Comparison of ENCODE assay signal across 1 cellular context in the genomic region with DNA sequence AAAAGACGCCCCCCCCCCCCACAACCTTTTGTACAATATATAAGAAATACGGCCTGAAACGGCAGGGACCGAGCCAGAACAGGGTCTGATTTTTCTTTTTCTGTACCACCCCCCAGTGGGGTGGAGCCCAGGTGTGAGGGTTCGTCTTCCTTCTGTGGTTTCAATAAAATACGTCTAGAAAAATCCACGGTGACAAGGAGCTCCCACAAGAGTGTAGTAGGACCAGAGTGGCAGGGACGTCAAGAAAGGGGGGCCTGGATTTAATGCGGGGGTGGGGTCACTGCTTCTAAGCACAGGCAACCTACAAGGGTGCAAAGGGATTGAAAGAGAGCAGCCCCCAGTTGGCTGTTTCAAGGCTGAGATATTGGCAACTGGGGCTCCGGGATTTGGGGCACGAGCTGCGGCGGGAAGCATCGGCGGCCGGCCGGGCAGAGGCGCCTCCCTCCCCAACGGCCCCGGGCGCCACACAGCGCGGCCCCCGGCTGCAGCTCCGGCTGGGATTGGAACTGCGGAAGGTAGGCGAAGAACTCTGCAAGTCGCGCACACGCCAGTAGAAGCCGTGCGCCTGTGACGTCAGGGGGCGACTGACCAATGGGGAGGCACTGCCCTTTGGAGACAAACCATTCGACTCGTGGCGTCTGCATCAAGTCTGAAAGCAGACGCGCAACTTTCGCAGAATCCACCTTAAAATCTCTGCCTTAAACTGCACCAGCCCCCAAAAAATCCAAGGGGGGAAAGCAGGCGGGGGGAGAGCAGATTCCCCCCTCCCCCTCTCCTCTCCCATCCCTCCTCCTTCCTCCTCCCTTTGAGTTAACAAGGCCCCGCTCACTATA.
TF ChIP-seq lines count a peak whose summit lies in the region.

A gene (plus strand): TSS at position 623 of the 833 bp plus-strand sequence. CDS start 425 bp downstream, outside the sequence.

TF ChIP-seq in HepG2, 621 proteins besides CTCF, POLR2A, EP300 and RAD21 (continued from another document and continues in another):
- TF ChIP-seq, protein P1, sequence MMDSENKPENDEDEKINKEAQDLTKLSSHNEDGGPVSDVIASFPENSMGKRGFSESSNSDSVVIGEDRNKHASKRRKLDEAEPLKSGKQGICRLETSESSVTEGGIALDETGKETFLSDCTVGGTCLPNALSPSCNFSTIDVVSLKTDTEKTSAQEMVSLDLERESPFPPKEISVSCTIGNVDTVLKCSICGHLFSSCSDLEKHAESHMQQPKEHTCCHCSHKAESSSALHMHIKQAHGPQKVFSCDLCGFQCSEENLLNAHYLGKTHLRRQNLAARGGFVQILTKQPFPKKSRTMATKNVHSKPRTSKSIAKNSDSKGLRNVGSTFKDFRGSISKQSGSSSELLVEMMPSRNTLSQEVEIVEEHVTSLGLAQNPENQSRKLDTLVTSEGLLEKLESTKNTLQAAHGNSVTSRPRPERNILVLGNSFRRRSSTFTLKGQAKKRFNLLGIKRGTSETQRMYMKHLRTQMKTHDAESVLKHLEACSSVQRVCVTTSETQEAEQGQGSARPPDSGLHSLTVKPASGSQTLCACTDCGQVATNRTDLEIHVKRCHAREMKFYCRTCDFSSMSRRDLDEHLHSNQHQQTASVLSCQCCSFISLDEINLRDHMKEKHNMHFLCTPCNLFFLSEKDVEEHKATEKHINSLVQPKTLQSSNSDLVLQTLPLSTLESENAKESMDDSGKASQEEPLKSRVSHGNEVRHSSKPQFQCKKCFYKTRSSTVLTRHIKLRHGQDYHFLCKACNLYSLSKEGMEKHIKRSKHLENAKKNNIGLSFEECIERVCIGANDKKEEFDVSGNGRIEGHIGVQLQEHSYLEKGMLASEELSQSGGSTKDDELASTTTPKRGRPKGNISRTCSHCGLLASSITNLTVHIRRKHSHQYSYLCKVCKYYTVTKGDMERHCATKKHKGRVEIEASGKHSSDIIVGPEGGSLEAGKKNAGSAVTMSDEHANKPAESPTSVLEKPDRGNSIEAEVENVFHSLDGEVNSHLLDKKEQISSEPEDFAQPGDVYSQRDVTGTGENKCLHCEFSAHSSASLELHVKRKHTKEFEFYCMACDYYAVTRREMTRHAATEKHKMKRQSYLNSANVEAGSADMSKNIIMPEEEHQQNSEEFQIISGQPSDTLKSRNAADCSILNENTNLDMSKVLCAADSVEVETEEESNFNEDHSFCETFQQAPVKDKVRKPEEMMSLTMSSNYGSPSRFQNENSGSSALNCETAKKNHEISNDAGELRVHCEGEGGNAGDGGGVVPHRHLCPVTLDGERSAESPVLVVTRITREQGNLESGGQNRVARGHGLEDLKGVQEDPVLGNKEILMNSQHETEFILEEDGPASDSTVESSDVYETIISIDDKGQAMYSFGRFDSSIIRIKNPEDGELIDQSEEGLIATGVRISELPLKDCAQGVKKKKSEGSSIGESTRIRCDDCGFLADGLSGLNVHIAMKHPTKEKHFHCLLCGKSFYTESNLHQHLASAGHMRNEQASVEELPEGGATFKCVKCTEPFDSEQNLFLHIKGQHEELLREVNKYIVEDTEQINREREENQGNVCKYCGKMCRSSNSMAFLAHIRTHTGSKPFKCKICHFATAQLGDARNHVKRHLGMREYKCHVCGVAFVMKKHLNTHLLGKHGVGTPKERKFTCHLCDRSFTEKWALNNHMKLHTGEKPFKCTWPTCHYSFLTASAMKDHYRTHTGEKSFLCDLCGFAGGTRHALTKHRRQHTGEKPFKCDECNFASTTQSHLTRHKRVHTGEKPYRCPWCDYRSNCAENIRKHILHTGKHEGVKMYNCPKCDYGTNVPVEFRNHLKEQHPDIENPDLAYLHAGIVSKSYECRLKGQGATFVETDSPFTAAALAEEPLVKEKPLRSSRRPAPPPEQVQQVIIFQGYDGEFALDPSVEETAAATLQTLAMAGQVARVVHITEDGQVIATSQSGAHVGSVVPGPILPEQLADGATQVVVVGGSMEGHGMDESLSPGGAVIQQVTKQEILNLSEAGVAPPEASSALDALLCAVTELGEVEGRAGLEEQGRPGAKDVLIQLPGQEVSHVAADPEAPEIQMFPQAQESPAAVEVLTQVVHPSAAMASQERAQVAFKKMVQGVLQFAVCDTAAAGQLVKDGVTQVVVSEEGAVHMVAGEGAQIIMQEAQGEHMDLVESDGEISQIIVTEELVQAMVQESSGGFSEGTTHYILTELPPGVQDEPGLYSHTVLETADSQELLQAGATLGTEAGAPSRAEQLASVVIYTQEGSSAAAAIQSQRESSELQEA (CRISPR knock-in tag; IDR thresholded peaks at IDR 0.05; ENCODE audit: not compliant biosample characterization), result no peak
- 0 out of 2 replicates have a peak, but pooled peaks have one; percentile 44 for TF ChIP-seq ZNF614 (CRISPR knock-in tag; IDR thresholded peaks at IDR 0.05; ENCODE audit: borderline replicate concordance)
- TF ChIP-seq, protein P2, sequence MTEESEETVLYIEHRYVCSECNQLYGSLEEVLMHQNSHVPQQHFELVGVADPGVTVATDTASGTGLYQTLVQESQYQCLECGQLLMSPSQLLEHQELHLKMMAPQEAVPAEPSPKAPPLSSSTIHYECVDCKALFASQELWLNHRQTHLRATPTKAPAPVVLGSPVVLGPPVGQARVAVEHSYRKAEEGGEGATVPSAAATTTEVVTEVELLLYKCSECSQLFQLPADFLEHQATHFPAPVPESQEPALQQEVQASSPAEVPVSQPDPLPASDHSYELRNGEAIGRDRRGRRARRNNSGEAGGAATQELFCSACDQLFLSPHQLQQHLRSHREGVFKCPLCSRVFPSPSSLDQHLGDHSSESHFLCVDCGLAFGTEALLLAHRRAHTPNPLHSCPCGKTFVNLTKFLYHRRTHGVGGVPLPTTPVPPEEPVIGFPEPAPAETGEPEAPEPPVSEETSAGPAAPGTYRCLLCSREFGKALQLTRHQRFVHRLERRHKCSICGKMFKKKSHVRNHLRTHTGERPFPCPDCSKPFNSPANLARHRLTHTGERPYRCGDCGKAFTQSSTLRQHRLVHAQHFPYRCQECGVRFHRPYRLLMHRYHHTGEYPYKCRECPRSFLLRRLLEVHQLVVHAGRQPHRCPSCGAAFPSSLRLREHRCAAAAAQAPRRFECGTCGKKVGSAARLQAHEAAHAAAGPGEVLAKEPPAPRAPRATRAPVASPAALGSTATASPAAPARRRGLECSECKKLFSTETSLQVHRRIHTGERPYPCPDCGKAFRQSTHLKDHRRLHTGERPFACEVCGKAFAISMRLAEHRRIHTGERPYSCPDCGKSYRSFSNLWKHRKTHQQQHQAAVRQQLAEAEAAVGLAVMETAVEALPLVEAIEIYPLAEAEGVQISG (CRISPR knock-in tag; IDR thresholded peaks at IDR 0.05), result peak; percentile 79
- no peak for TF ChIP-seq FOXK2 (IDR thresholded peaks at IDR 0.05)
- TF ChIP-seq FOXP1 (IDR thresholded peaks at IDR 0.05), result no peak
- no peak for TF ChIP-seq FOXP1 (CRISPR knock-in tag; IDR thresholded peaks at IDR 0.05)
- TF ChIP-seq, protein P3, sequence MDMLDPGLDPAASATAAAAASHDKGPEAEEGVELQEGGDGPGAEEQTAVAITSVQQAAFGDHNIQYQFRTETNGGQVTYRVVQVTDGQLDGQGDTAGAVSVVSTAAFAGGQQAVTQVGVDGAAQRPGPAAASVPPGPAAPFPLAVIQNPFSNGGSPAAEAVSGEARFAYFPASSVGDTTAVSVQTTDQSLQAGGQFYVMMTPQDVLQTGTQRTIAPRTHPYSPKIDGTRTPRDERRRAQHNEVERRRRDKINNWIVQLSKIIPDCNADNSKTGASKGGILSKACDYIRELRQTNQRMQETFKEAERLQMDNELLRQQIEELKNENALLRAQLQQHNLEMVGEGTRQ (IDR thresholded peaks at IDR 0.05; ENCODE audit: low read depth, low read length), result no peak
- TF ChIP-seq, protein P3 (CRISPR knock-in tag; IDR thresholded peaks at IDR 0.05; ENCODE audit: borderline replicate concordance), result no peak
- TF ChIP-seq PPARG (CRISPR knock-in tag; conservative IDR thresholded peaks at IDR 0.05), result peak; percentile 41; the same call in 1 of the 2 replicates
- no peak for TF ChIP-seq SMYD3 (CRISPR knock-in tag; IDR thresholded peaks at IDR 0.05)
- TF ChIP-seq, protein P4, sequence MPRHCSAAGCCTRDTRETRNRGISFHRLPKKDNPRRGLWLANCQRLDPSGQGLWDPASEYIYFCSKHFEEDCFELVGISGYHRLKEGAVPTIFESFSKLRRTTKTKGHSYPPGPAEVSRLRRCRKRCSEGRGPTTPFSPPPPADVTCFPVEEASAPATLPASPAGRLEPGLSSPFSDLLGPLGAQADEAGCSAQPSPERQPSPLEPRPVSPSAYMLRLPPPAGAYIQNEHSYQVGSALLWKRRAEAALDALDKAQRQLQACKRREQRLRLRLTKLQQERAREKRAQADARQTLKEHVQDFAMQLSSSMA (CRISPR knock-in tag; IDR thresholded peaks at IDR 0.05), result 0 out of 2 replicates have a peak, but pooled peaks have one; percentile 24
- TF ChIP-seq, protein P5, sequence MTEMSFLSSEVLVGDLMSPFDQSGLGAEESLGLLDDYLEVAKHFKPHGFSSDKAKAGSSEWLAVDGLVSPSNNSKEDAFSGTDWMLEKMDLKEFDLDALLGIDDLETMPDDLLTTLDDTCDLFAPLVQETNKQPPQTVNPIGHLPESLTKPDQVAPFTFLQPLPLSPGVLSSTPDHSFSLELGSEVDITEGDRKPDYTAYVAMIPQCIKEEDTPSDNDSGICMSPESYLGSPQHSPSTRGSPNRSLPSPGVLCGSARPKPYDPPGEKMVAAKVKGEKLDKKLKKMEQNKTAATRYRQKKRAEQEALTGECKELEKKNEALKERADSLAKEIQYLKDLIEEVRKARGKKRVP (CRISPR knock-in tag; IDR thresholded peaks at IDR 0.05), result no peak
- TF ChIP-seq, protein P6, sequence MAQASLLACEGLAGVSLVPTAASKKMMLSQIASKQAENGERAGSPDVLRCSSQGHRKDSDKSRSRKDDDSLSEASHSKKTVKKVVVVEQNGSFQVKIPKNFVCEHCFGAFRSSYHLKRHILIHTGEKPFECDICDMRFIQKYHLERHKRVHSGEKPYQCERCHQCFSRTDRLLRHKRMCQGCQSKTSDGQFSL (CRISPR knock-in tag; IDR thresholded peaks at IDR 0.05), result no peak
- TF ChIP-seq SCMH1 (CRISPR knock-in tag; IDR thresholded peaks at IDR 0.05; ENCODE audit: borderline replicate concordance), result no peak
- TF ChIP-seq ZBTB8A (CRISPR knock-in tag; IDR thresholded peaks at IDR 0.05; ENCODE audit: borderline replicate concordance, low read depth), result no peak
- TF ChIP-seq EZH2 (conservative IDR thresholded peaks at IDR 0.05; ENCODE audit: low read depth, low read length), result no peak
- TF ChIP-seq STAG1 (CRISPR knock-in tag; IDR thresholded peaks at IDR 0.05), result 0 out of 2 replicates have a peak, but pooled peaks have one; percentile 26
- TF ChIP-seq, protein P7, sequence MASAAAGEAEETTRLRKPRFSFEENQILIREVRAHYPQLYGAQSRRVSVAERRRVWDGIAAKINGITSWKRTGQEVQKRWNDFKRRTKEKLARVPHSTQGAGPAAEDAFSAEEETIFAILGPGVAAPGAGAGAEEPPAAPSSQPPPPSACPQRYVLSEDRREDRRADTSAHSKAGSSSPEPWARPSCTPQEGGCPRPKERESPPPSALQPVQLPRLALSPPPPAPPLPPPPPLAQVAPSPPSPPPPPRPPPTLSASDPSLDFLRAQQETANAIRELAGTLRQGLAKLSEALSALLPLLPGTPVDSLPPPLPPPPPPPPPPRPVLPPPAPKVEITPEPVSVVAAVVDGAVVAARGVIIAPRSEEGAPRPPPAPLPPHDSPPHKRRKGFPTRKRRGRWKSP (CRISPR knock-in tag; IDR thresholded peaks at IDR 0.05), result peak; percentile 78
- TF ChIP-seq ASH2L (IDR thresholded peaks at IDR 0.05; ENCODE audit: insufficient read length, low read depth, low read length), result peak; percentile 53
- TF ChIP-seq, protein P8, sequence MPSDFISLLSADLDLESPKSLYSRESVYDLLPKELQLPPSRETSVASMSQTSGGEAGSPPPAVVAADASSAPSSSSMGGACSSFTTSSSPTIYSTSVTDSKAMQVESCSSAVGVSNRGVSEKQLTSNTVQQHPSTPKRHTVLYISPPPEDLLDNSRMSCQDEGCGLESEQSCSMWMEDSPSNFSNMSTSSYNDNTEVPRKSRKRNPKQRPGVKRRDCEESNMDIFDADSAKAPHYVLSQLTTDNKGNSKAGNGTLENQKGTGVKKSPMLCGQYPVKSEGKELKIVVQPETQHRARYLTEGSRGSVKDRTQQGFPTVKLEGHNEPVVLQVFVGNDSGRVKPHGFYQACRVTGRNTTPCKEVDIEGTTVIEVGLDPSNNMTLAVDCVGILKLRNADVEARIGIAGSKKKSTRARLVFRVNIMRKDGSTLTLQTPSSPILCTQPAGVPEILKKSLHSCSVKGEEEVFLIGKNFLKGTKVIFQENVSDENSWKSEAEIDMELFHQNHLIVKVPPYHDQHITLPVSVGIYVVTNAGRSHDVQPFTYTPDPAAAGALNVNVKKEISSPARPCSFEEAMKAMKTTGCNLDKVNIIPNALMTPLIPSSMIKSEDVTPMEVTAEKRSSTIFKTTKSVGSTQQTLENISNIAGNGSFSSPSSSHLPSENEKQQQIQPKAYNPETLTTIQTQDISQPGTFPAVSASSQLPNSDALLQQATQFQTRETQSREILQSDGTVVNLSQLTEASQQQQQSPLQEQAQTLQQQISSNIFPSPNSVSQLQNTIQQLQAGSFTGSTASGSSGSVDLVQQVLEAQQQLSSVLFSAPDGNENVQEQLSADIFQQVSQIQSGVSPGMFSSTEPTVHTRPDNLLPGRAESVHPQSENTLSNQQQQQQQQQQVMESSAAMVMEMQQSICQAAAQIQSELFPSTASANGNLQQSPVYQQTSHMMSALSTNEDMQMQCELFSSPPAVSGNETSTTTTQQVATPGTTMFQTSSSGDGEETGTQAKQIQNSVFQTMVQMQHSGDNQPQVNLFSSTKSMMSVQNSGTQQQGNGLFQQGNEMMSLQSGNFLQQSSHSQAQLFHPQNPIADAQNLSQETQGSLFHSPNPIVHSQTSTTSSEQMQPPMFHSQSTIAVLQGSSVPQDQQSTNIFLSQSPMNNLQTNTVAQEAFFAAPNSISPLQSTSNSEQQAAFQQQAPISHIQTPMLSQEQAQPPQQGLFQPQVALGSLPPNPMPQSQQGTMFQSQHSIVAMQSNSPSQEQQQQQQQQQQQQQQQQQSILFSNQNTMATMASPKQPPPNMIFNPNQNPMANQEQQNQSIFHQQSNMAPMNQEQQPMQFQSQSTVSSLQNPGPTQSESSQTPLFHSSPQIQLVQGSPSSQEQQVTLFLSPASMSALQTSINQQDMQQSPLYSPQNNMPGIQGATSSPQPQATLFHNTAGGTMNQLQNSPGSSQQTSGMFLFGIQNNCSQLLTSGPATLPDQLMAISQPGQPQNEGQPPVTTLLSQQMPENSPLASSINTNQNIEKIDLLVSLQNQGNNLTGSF (CRISPR knock-in tag; IDR thresholded peaks at IDR 0.05), result 0 out of 2 replicates have a peak, but pooled peaks have one; percentile 50
- TF ChIP-seq SP4 (CRISPR knock-in tag; IDR thresholded peaks at IDR 0.05), result peak; percentile 33; the same call in 1 of the 2 replicates
- no peak for TF ChIP-seq ZNF317 (CRISPR knock-in tag; IDR thresholded peaks at IDR 0.05)
- TF ChIP-seq, protein P9, sequence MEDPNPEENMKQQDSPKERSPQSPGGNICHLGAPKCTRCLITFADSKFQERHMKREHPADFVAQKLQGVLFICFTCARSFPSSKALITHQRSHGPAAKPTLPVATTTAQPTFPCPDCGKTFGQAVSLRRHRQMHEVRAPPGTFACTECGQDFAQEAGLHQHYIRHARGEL (CRISPR knock-in tag; IDR thresholded peaks at IDR 0.05), result no peak
